22 cellular contexts compared by ENCODE assay signal in the genomic region with DNA sequence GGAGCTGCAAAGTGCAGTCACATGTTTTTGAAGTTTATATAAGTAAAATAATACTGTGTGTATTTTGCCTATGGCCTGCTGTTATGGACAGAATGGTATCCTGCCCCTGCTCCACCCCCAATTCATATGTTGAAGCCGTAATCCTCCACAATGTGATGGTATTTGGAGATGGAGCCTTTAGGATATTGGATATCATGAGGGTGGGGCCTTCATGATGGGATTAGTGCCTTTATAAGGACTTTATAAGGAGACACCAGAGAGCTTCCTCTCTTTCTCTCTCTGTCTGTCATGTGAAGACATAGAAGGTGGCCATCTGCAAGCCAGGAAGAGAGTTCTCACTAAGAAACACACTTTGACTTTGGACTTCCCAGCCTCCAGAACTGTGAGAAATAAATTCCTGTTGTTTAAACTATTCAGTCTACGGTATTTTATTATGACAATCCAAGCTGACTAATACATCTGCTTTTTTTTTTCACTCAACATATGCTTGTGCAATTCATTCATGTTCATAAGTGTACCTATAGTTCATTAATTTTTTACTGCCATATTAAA. TPM values are rescaled to one million over a fixed set of nuclear protein-coding genes. Genes with fewer than 3 reads are reported as not detected.
DNase-seq lines count a peak whose midpoint lies in the region; ATAC-seq, FAIRE-seq and TF ChIP-seq lines count a peak whose summit lies in the region.
"Had no signal": no experiment of that assay in that cellular context is flagged by ENCODE, and none has a peak within 500 bp of the region (broad histone marks: within the 10 kb centered on the region; RNA-seq: fewer than 3 reads in every experiment).

No MANE protein-coding gene starts in this region.

- CTCF ChIA-PET in HEK293 (lab: Yijun Ruan, JAX) (interaction anchor here (0.8 kb wide), 1 partner anchor 25 kb away, joined by 3 read pairs; no protein-coding TSS in a partner anchor), K562 (lab: Yijun Ruan, JAX; ENCODE audit: low intra/inter-chr PET ratio) (no interaction called here)

- intact Hi-C loops in K562 (cut with micrococcal nuclease) (no loop called here), gastrocnemius medialis (cut with DNase I; ENCODE audit: low total_unique reads) (no loop called here)

- H3K4me2 ChIP-seq in K562 (ENCODE audit: insufficient read depth, low read length): no peak overlapping the region
- H3K4me2 ChIP-seq: A549 had no signal

- no peak for TF ChIP-seq EP300 in K562 (IDR thresholded peaks at IDR 0.05; ENCODE audit: low read length)

- no peak overlapping the region for H3K9ac ChIP-seq in K562 (ENCODE audit: insufficient read depth in 1 of 2, low read depth in 2 of 2, low read length in 2 of 2)
- H3K9ac ChIP-seq: GM23248 had no signal

- no peaks in the 10 kb centered on the region for H3K9me1 ChIP-seq in K562 (ENCODE audit: control insufficient read depth, insufficient read depth, low read length)

- DNase-seq in NCI-H82 (lab: John Stamatoyannopoulos, UW): peak; percentile 42
- no peak for DNase-seq in NCI-H82 treated with DMSO at 0.1 percent for 48 hours (lab: John Stamatoyannopoulos, UW; ENCODE audit: unreplicated experiment)
- DNase-seq in K562 (ENCODE audit: extremely low read depth in 1 of 4, low spot score in 3 of 4): no peak
- DNase-seq in gastrocnemius medialis: no peak
- no peak for DNase-seq in DMS79 treated with DMSO at 0.1 percent for 48 hours (lab: John Stamatoyannopoulos, UW)
- DNase-seq: AML-193; Caco-2; CD4-positive, alpha-beta T cell; DMS153; DMS79; GM23248 had no signal

- TF ChIP-seq POLR2A in K562 (conservative IDR thresholded peaks at IDR 0.05) (no peak), gastrocnemius medialis (IDR thresholded peaks at IDR 0.05) (no peak)

- no TSS peak for BruUV-seq in K562 (replicated peaks; lab: Mats Ljungman, UMichigan)

- ATAC-seq in K562 (no peak), gastrocnemius medialis (no peak), HG03108 (IDR thresholded peaks at IDR 0.05; ENCODE audit: unreplicated experiment) (no peak), HG02588 (IDR thresholded peaks at IDR 0.05; ENCODE audit: unreplicated experiment) (no peak)
- ATAC-seq: A549, GM12878 had no signal

- H3K4me3 ChIP-seq in HEK293 (ENCODE audit: low read depth, low read length) (no peak overlapping the region), K562 (no peak overlapping the region), gastrocnemius medialis (no peak overlapping the region)
- H3K4me3 ChIP-seq: A549, GM12878, GM23248 had no signal

- H3K36me3 ChIP-seq in HEK293 (ENCODE audit: control insufficient read depth in 2 of 2, insufficient read depth in 1 of 2, low read length in 2 of 2) (no peaks in the 10 kb centered on the region), K562 (ENCODE audit: control insufficient read depth, insufficient read depth, low read length) (no peaks in the 10 kb centered on the region), gastrocnemius medialis (no peaks in the 10 kb centered on the region)

- TF ChIP-seq CTCF in HEK293 (tag by site-specific recombination; IDR thresholded peaks at IDR 0.05): no peak
- no peak for TF ChIP-seq CTCF in K562 (IDR thresholded peaks at IDR 0.05 in 2 of 3, conservative IDR thresholded peaks at IDR 0.05 in 1 of 3; ENCODE audit: insufficient read depth in 2 of 3, low read depth in 1 of 3, low read length in 3 of 3)
- TF ChIP-seq CTCF in gastrocnemius medialis (IDR thresholded peaks at IDR 0.05 in 4 of 5, conservative IDR thresholded peaks at IDR 0.05 in 1 of 5): no peak

- no peaks in the 10 kb centered on the region for H3K4me1 ChIP-seq in HEK293 (ENCODE audit: control insufficient read depth, insufficient read depth, low read length)
- H3K4me1 ChIP-seq in K562 (replicated peaks in 1 of 2; ENCODE audit: control insufficient read depth in 2 of 2, insufficient read depth in 2 of 2, low read length in 2 of 2): peaks cover 11 to 20% of the 10 kb centered on the region in 2 experiments
- H3K4me1 ChIP-seq in gastrocnemius medialis: peaks cover 13 to 15% of the 10 kb centered on the region in 2 donors

- peak overlapping the region; percentile 62 for H2AFZ ChIP-seq in K562 (ENCODE audit: low read depth, low read length)
- H2AFZ ChIP-seq: GM23248 had no signal

- peaks cover 22% of the 10 kb centered on the region for H3K79me2 ChIP-seq in K562 (ENCODE audit: control insufficient read depth, insufficient read depth, low read length)

- no peaks in the 10 kb centered on the region for H3K27me3 ChIP-seq in K562 (ENCODE audit: control insufficient read depth in 2 of 2, insufficient read depth in 2 of 2, low read length in 2 of 2)
- H3K27me3 ChIP-seq in gastrocnemius medialis: no peaks in the 10 kb centered on the region

- H3K27ac ChIP-seq in HEK293 (ENCODE audit: extremely low read depth, low read depth, low read length): no peak overlapping the region
- H3K27ac ChIP-seq in K562 (ENCODE audit: extremely low read depth, low read depth, low read length): no peak overlapping the region
- H3K27ac ChIP-seq in gastrocnemius medialis: peak overlapping the region; percentile 96 to 98 (median 96)
- H3K27ac ChIP-seq: A549, C4-2B, GM23248 had no signal

- H3K9me3 ChIP-seq in HEK293 (ENCODE audit: control insufficient read depth, insufficient read depth, low read depth, low read length): no peaks in the 10 kb centered on the region
- peaks cover 7% of the 10 kb centered on the region for H3K9me3 ChIP-seq in K562 (replicated peaks; ENCODE audit: control insufficient read depth, insufficient read depth, low read depth, low read length)
- H3K9me3 ChIP-seq in gastrocnemius medialis: no peaks in the 10 kb centered on the region
- H3K9me3 ChIP-seq: A549, Caco-2 had no signal

- H4K20me1 ChIP-seq in K562 (replicated peaks; ENCODE audit: control insufficient read depth, insufficient read depth, low read length): no peaks in the 10 kb centered on the region

- WGBS in K562 (ENCODE audit: insufficient coverage, low coverage, missing lambda C conversion rate): 82% methylated on average over 2 of the region's 2 CpGs

- POLR2A ChIA-PET in HEK293 (lab: Yijun Ruan, JAX): no interaction called here
- POLR2A ChIA-PET in K562 (lab: Yijun Ruan, JAX): interaction anchor here (0.6 kb wide), 1 partner anchor 483 kb away, joined by 3 read pairs; no protein-coding TSS in a partner anchor

- no peak for FAIRE-seq in K562 (lab: Jason Lieb, UNC)
- FAIRE-seq: A549, GM12878, GM19239, H54, HTR-8/SVneo had no signal

- no peak for TF ChIP-seq RAD21 in K562 (CRISPR knock-in tag; conservative IDR thresholded peaks at IDR 0.05 in 1 of 2, IDR thresholded peaks at IDR 0.05 in 1 of 2)

- in situ Hi-C loops in K562 (cut with MboI) (no loop called here), gastrocnemius medialis (cut with MboI; ENCODE audit: low sequenced_read_pairs in 4 of 4) (no loop called here)

TF ChIP-seq in HEK293, 187 proteins besides CTCF, POLR2A, EP300 and RAD21 (continues in another document):
- TF ChIP-seq ZNF514 (tag by site-specific recombination; IDR thresholded peaks at IDR 0.05) (no peak), ZBTB20 (tag by site-specific recombination; IDR thresholded peaks at IDR 0.05) (no peak), SETDB1 (IDR thresholded peaks at IDR 0.05; ENCODE audit: insufficient read length, low read length) (peak; percentile 24)

TF ChIP-seq in K562, 482 proteins besides CTCF, POLR2A, EP300 and RAD21 (continues in another document):
- TF ChIP-seq MCM7 (IDR thresholded peaks at IDR 0.05): no peak

RNA-seq across cellular contexts. Expression of a gene that starts 3.1 kb away (rescaled TPM):
- total RNA-seq in K562 (2011; cell fraction: chromatin; rRNA removed; ENCODE audit: low replicate concordance): 54.6 and 85.9 TPM in 2 replicates
- total RNA-seq in K562 (2011; cell fraction: nucleolus; rRNA removed): 78.3 and 80.9 TPM in 2 replicates
- total RNA-seq in K562 (2011; cell fraction: nucleoplasm; rRNA removed): 85.9 and 96.9 TPM in 2 replicates
- 170 and 210 TPM in 2 replicates for total RNA-seq in K562 (2014; rRNA removed)
- total RNA-seq in K562 (2014; rRNA removed; fragmentation: Illumina TruSeq; extraction: Trizol): 112 and 123 TPM in 2 replicates
- 75.4 and 75.5 TPM in 2 replicates for total RNA-seq in K562 (2015; rRNA removed; fragmentation: Illumina TruSeq; extraction: Trizol)
- total RNA-seq in K562 (2021): 95.0 and 103 TPM in 2 replicates
- 66.5 and 91.9 TPM in 2 replicates for polyA plus RNA-seq in K562 (2011; rRNA removed)
- 47.4 and 49.6 TPM in 2 replicates for polyA plus RNA-seq in K562 (2011; cell fraction: cytosol; rRNA removed)
- 42.3 and 43.3 TPM in 2 replicates for polyA plus RNA-seq in K562 (2011; cell fraction: nucleus; rRNA removed)
- polyA plus RNA-seq in K562 (2012): 75.7 and 82.7 TPM in 2 replicates
- 62.8 and 69.4 TPM in 2 replicates for polyA plus RNA-seq in K562 (2014; fragmentation: Illumina TruSeq; extraction: Trizol)
- polyA plus RNA-seq in K562 (2014; fragmentation: Nextera tagmentation; extraction: Ambion mirVana): 10 to 100 TPM; 15.3 to 24.3 TPM
- 92.5 and 111 TPM in 2 replicates for polyA plus RNA-seq in K562 (2014; rRNA removed)
- 32.0 and 33.2 TPM in 2 replicates for polyA minus RNA-seq in K562 (2011; rRNA and poly(A)+ RNA removed)
- polyA minus RNA-seq in K562 (2011; cell fraction: cytosol; rRNA and poly(A)+ RNA removed): 25.0 and 28.9 TPM in 2 replicates
- 58.8 and 71.3 TPM in 2 replicates for polyA minus RNA-seq in K562 (2011; cell fraction: nucleus; rRNA and poly(A)+ RNA removed)
- total RNA-seq in gastrocnemius medialis: 10 to 100 TPM; 32.3 to 67.3 (median 36.1) TPM

RNA-seq across cellular contexts. Expression of a gene that starts 44.9 kb away (rescaled TPM):
- 0.35 and 0.97 TPM in 2 replicates for total RNA-seq in K562 (2011; cell fraction: chromatin; rRNA removed; ENCODE audit: low replicate concordance)
- 0.33 TPM in 1 of 2 replicates, not detected in the other for total RNA-seq in K562 (2011; cell fraction: nucleolus; rRNA removed)
- total RNA-seq in K562 (2011; cell fraction: nucleoplasm; rRNA removed): 0.37 and 0.46 TPM in 2 replicates
- 0.37 TPM in 1 of 2 replicates, not detected in the other for total RNA-seq in K562 (2014; rRNA removed)
- 0.15 TPM in 1 of 2 replicates, not detected in the other for total RNA-seq in K562 (2014; rRNA removed; fragmentation: Illumina TruSeq; extraction: Trizol)
- total RNA-seq in K562 (2015; rRNA removed; fragmentation: Illumina TruSeq; extraction: Trizol): 0.22 TPM in 1 of 2 replicates, not detected in the other
- total RNA-seq in K562 (2021): not detected in 2 replicates
- 0.11 and 0.16 TPM in 2 replicates for polyA plus RNA-seq in K562 (2011; rRNA removed)
- not detected in 2 replicates for polyA plus RNA-seq in K562 (2011; cell fraction: cytosol; rRNA removed)
- polyA plus RNA-seq in K562 (2011; cell fraction: nucleus; rRNA removed): 0.10 and 0.11 TPM in 2 replicates
- polyA plus RNA-seq in K562 (2012): 0.16 and 0.29 TPM in 2 replicates
- not detected in 2 replicates for polyA plus RNA-seq in K562 (2014; fragmentation: Illumina TruSeq; extraction: Trizol)
- under 1 TPM; 0.25 TPM for polyA plus RNA-seq in K562 (2014; fragmentation: Nextera tagmentation; extraction: Ambion mirVana)
- polyA plus RNA-seq in K562 (2014; rRNA removed): not detected in 2 replicates
- polyA minus RNA-seq in K562 (2011; rRNA and poly(A)+ RNA removed): 0.15 TPM in 1 of 2 replicates, not detected in the other
- not detected in 2 replicates for polyA minus RNA-seq in K562 (2011; cell fraction: cytosol; rRNA and poly(A)+ RNA removed)
- polyA minus RNA-seq in K562 (2011; cell fraction: nucleus; rRNA and poly(A)+ RNA removed): 0.11 and 0.13 TPM in 2 replicates
- under 1 TPM in 1 of 4 donors, not detected in 3; 0.66 TPM for total RNA-seq in gastrocnemius medialis
- total RNA-seq: G401, GM23248 had no signal
- polyA plus RNA-seq: BJ had no signal

Comparison
In these comparisons a context has a peak if more than half of its experiments do, and no peak if none do; other contexts are left out.
1. H3K27ac ChIP-seq: peak in gastrocnemius medialis (4 of 4); none in HEK293 (single experiment) and K562 (single experiment).